Comparison of ENCODE assay signal across 1 cellular context in the genomic region with DNA sequence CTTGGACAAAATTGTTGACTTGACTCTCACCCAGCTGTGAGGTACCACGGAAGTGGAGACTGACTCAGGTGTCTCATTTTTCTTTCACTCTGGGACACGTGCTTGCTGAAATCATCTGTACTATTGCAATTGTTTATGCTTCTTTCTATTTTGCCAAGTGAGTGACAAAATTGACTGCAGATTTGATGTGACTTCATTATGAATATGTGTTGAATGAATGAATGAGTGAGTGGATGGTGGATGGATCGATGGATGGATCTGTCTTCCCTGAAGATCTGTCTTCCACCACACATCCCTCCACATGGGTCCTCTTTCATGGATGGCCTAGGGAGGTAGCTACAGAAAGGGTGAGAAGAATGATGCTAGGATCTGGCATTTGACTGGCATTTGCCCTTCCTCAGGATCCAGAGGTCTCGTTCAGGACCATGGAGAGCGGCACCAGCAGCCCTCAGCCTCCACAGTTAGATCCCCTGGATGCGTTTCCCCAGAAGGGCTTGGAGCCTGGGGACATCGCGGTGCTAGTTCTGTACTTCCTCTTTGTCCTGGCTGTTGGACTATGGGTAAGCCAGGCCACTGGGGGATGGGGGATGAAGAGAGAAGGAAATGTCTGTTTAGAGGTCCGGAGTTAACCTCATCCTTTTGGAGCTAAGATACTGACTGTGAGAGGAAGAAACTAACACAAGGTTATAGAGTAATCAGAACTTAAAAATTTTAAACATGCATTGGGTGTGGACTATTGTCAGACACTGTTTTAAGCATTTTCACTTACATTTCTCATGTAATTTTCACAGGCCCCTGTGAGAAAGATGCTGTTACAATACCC.
TF ChIP-seq lines count a peak whose summit lies in the region.

No MANE protein-coding gene starts in this region.

TF ChIP-seq in IMR-90, 13 proteins besides CTCF, POLR2A, EP300 and RAD21 (continued from another document):
- TF ChIP-seq RFX5 (IDR thresholded peaks at IDR 0.05; ENCODE audit: low read depth, low read length) (no peak), CEBPB (IDR thresholded peaks at IDR 0.05; ENCODE audit: low read depth, low read length) (no peak), SMC3 (IDR thresholded peaks at IDR 0.05; ENCODE audit: low read depth, low read length) (no peak), CHD1 (IDR thresholded peaks at IDR 0.05; ENCODE audit: low read depth, low read length) (no peak), RCOR1 (IDR thresholded peaks at IDR 0.05; ENCODE audit: insufficient replicate concordance, low read length) (no peak), BHLHE40 (IDR thresholded peaks at IDR 0.05; ENCODE audit: low read depth, low read length) (no peak), MXI1 (IDR thresholded peaks at IDR 0.05; ENCODE audit: borderline replicate concordance, low read depth, low read length) (no peak), NFE2L2 (IDR thresholded peaks at IDR 0.05; ENCODE audit: low read depth, low read length) (no peak), MAZ (IDR thresholded peaks at IDR 0.05; ENCODE audit: borderline replicate concordance, low read depth, low read length) (no peak)
- TF ChIP-seq, protein P1, sequence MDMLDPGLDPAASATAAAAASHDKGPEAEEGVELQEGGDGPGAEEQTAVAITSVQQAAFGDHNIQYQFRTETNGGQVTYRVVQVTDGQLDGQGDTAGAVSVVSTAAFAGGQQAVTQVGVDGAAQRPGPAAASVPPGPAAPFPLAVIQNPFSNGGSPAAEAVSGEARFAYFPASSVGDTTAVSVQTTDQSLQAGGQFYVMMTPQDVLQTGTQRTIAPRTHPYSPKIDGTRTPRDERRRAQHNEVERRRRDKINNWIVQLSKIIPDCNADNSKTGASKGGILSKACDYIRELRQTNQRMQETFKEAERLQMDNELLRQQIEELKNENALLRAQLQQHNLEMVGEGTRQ (IDR thresholded peaks at IDR 0.05; ENCODE audit: low read depth, low read length): no peak
- TF ChIP-seq, protein P2, sequence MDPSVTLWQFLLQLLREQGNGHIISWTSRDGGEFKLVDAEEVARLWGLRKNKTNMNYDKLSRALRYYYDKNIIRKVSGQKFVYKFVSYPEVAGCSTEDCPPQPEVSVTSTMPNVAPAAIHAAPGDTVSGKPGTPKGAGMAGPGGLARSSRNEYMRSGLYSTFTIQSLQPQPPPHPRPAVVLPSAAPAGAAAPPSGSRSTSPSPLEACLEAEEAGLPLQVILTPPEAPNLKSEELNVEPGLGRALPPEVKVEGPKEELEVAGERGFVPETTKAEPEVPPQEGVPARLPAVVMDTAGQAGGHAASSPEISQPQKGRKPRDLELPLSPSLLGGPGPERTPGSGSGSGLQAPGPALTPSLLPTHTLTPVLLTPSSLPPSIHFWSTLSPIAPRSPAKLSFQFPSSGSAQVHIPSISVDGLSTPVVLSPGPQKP (IDR thresholded peaks at IDR 0.05; ENCODE audit: borderline replicate concordance, low read depth, low read length): no peak
